Comparison of ENCODE assay signal across 18 cellular contexts in genomic region chr19:14567079-14567478, GRCh38. TPM values are rescaled to one million over a fixed set of nuclear protein-coding genes. Genes with fewer than 3 reads are reported as not detected.
"Had no signal": no experiment of that assay in that cellular context is flagged by ENCODE, and none has a peak within 500 bp of the region (broad histone marks: within the 10 kb centered on the region; RNA-seq: fewer than 3 reads in every experiment).

No MANE protein-coding gene starts in this region.

- H3K27ac Mint-ChIP-seq: activated naive CD4-positive, alpha-beta T cell treated with anti-CD3 and anti-CD28 coated beads, Interleukin-2, amount 50 U/mL, for 24 hours; neural progenitor cell; stimulated activated naive CD8-positive, alpha-beta T cell treated with anti-CD3 and anti-CD28 coated beads, Interleukin-15, Interleukin-2, amounts not matched to agents 100 ng/mL and 50 ng/mL, for 24 hours had no signal

- H3K27me3 ChIP-seq: ascending aorta, heart right ventricle, left lung, neural progenitor cell, ovary, SJCRH30, testis, upper lobe of right lung had no signal

- DNase-seq: activated CD4-positive, alpha-beta T cell treated with anti-CD3 and anti-CD28 coated beads for 48 hours; activated T-cell treated with anti-CD3 and anti-CD28 coated beads, Interleukin-2, amount 50 U/mL, for 48 hours; foreskin melanocyte; heart right ventricle; islet precursor cell; left lung; ovary; stimulated activated CD4-positive, alpha-beta T cell treated with anti-CD3 and anti-CD28 coated beads, Interleukin-12 subunit alpha, Interleukin-12 subunit beta, amount 100 ng/mL, for 4 hours; T1000; testis; upper lobe of right lung; WERI-Rb-1 had no signal

- H3K27me3 Mint-ChIP-seq: activated naive CD4-positive, alpha-beta T cell treated with anti-CD3 and anti-CD28 coated beads, Interleukin-2, amount 50 U/mL, for 24 hours; stimulated activated naive CD8-positive, alpha-beta T cell treated with anti-CD3 and anti-CD28 coated beads, Interleukin-15, Interleukin-2, amounts not matched to agents 100 ng/mL and 50 ng/mL, for 24 hours had no signal

- ATAC-seq: heart right ventricle, left lung, upper lobe of right lung had no signal

- H3K4me3 Mint-ChIP-seq: activated naive CD4-positive, alpha-beta T cell treated with anti-CD3 and anti-CD28 coated beads, Interleukin-2, amount 50 U/mL, for 24 hours; neural progenitor cell; stimulated activated naive CD8-positive, alpha-beta T cell treated with anti-CD3 and anti-CD28 coated beads, Interleukin-15, Interleukin-2, amounts not matched to agents 100 ng/mL and 50 ng/mL, for 24 hours had no signal

- H3K9me3 Mint-ChIP-seq: activated naive CD4-positive, alpha-beta T cell treated with anti-CD3 and anti-CD28 coated beads, Interleukin-2, amount 50 U/mL, for 24 hours; neural progenitor cell; stimulated activated naive CD8-positive, alpha-beta T cell treated with anti-CD3 and anti-CD28 coated beads, Interleukin-15, Interleukin-2, amounts not matched to agents 100 ng/mL and 50 ng/mL, for 24 hours had no signal

- H3K27ac ChIP-seq: ascending aorta, heart right ventricle, left lung, neural progenitor cell, ovary, SJCRH30, testis, upper lobe of right lung, WERI-Rb-1 had no signal

- H3K9me3 ChIP-seq: ascending aorta, heart right ventricle, left lung, ovary, SJCRH30, testis, upper lobe of right lung had no signal

RNA-seq across cellular contexts. Expression of gene CLEC17A, which starts 15.8 kb away (rescaled TPM):
- total RNA-seq: ascending aorta, endothelial cell of umbilical vein, upper lobe of right lung had no signal
- polyA plus RNA-seq: heart right ventricle had no signal
